Comparison of ENCODE assay signal across 12 cellular contexts in genomic region chr2:174614261-174614660, GRCh38. TPM values are rescaled to one million over a fixed set of nuclear protein-coding genes. Genes with fewer than 3 reads are reported as not detected.
DNase-seq lines count a peak whose midpoint lies in the region; ATAC-seq lines count a peak whose summit lies in the region.
"Had no signal": no experiment of that assay in that cellular context is flagged by ENCODE, and none has a peak within 500 bp of the region (broad histone marks: within the 10 kb centered on the region; RNA-seq: fewer than 3 reads in every experiment).

No MANE protein-coding gene starts in this region.

- ATAC-seq in left lobe of liver (peak; percentile 33), HG02981 (IDR thresholded peaks at IDR 0.05; ENCODE audit: unreplicated experiment) (no peak)

- peak; percentile 33 for DNase-seq in AG08396 (ENCODE audit: low spot score)
- DNase-seq in HCEC 1CT = peak; percentile 57
- DNase-seq in amniotic epithelial cell (ENCODE audit: low read depth) = peak; percentile 86
- DNase-seq in left lobe of liver (ENCODE audit: low spot score) = no peak
- no peak for DNase-seq in NCI-H82 (lab: John Stamatoyannopoulos, UW)
- no peak for DNase-seq in OCI-M1 (lab: John Stamatoyannopoulos, UW)
- no peak for DNase-seq in activated CD4-positive, CD25-positive, alpha-beta regulatory T cell (lab: John Stamatoyannopoulos, UW)
- DNase-seq: NCI-H146; Right ventricle myocardium superior; stimulated activated CD4-positive, alpha-beta T cell treated with anti-CD3 and anti-CD28 coated beads, Interleukin-4, amount 100 ng/mL, for 4 hours; transverse colon had no signal

RNA-seq across cellular contexts. Expression of gene WIPF1, which starts 16.7 kb away (rescaled TPM):
- total RNA-seq in left lobe of liver = 6.3 TPM

Comparison
In these comparisons a context has a peak if more than half of its experiments do, and no peak if none do; other contexts are left out.
1. DNase-seq: peak in AG08396 (single experiment), HCEC 1CT (single experiment) and amniotic epithelial cell (single experiment); none in left lobe of liver (single experiment), NCI-H82 (single experiment), OCI-M1 (single experiment) and activated CD4-positive, CD25-positive, alpha-beta regulatory T cell (0 of 4).